Comparison of ENCODE assay signal across 14 cellular contexts in genomic region chr9:77449177-77450092, GRCh38.
DNase-seq lines count a peak whose midpoint lies in the region; ATAC-seq, FAIRE-seq and TF ChIP-seq lines count a peak whose summit lies in the region.
"Had no signal": no experiment of that assay in that cellular context is flagged by ENCODE, and none has a peak within 500 bp of the region (broad histone marks: within the 10 kb centered on the region; RNA-seq: fewer than 3 reads in every experiment).

No MANE protein-coding gene starts in this region.

- peaks cover 10% of the 10 kb centered on the region for H3K4me1 Mint-ChIP-seq in CD8-positive, alpha-beta T cell (ENCODE audit: low read depth)

- H3K9ac ChIP-seq in endothelial cell of umbilical vein (replicated peaks; ENCODE audit: extremely low read depth, insufficient read depth, low read length): no peak overlapping the region

- H3K4me1 ChIP-seq in endothelial cell of umbilical vein (ENCODE audit: control insufficient read depth, extremely low read depth, insufficient read depth, low read length) (no peaks in the 10 kb centered on the region), osteoblast (ENCODE audit: insufficient read depth, low read length) (peaks cover 16% of the 10 kb centered on the region)
- H3K4me1 ChIP-seq in CD8-positive, alpha-beta T cell (ENCODE audit: insufficient read depth, low read length): no peaks in the 10 kb centered on the region
- H3K4me1 ChIP-seq: heart left ventricle had no signal

- H3K4me2 ChIP-seq in endothelial cell of umbilical vein (ENCODE audit: insufficient read depth, low read length) (no peak overlapping the region), osteoblast (ENCODE audit: insufficient read depth, low read length) (peak overlapping the region; percentile 36)

- H3K27me3 ChIP-seq in endothelial cell of umbilical vein (ENCODE audit: control insufficient read depth in 2 of 2, insufficient read depth in 2 of 2, low read length in 2 of 2) (no peaks in the 10 kb centered on the region), osteoblast (ENCODE audit: insufficient read depth, low read length) (no peaks in the 10 kb centered on the region)
- no peaks in the 10 kb centered on the region for H3K27me3 ChIP-seq in CD8-positive, alpha-beta T cell (ENCODE audit: insufficient read depth, low read length)
- H3K27me3 ChIP-seq: heart left ventricle had no signal

- no peaks in the 10 kb centered on the region for H3K9me3 ChIP-seq in endothelial cell of umbilical vein (replicated peaks; ENCODE audit: control insufficient read depth, insufficient read depth, low read length)
- no peaks in the 10 kb centered on the region for H3K9me3 ChIP-seq in osteoblast (ENCODE audit: low read depth, low read length)
- H3K9me3 ChIP-seq in CD8-positive, alpha-beta T cell (ENCODE audit: low read length): no peaks in the 10 kb centered on the region

- CTCF ChIA-PET in endothelial cell of umbilical vein (lab: Charles Lee): interaction anchor here (0.8 to 2.9 kb wide), 5 partner anchors 10 to 302 kb away, joined by 3 to 38 read pairs (median 4); no protein-coding TSS in a partner anchor
- CTCF ChIA-PET in CD8-positive, alpha-beta T cell (lab: Charles Lee): interaction anchor here (0.9 kb wide), 1 partner anchor 9 kb away, joined by 3 read pairs; no protein-coding TSS in a partner anchor

- FAIRE-seq in endothelial cell of umbilical vein (lab: Jason Lieb, UNC): peak; percentile 43

- no peaks in the 10 kb centered on the region for H3K79me2 ChIP-seq in endothelial cell of umbilical vein (ENCODE audit: control insufficient read depth, insufficient read depth, low read length)
- no peaks in the 10 kb centered on the region for H3K79me2 ChIP-seq in osteoblast (ENCODE audit: insufficient read depth, low read length)

- no peaks in the 10 kb centered on the region for H3K36me3 Mint-ChIP-seq in CD8-positive, alpha-beta T cell

- DNase-seq in DMS79 (lab: John Stamatoyannopoulos, UW) (peak; percentile 2), M059J (ENCODE audit: low read depth) (peak; percentile 86), endothelial cell of umbilical vein (ENCODE audit: low read depth, low spot score) (peak; percentile 22), osteoblast (ENCODE audit: insufficient read length, low spot score, missing footprints) (no peak), activated gamma-delta T cell treated with Interleukin-2 at 50 U/mL for 16 hours (no peak), HK-2 (ENCODE audit: unreplicated experiment) (no peak), NAMALWA (ENCODE audit: low spot score) (no peak)
- DNase-seq in CD8-positive, alpha-beta T cell: no peak
- DNase-seq: activated CD4-positive, CD25-positive, alpha-beta regulatory T cell; SHP77 treated with DMSO at 0.1 percent for 48 hours; stimulated activated naive CD4-positive, alpha-beta T cell treated with Interleukin-2 at 50 U/mL for 16 hours had no signal

- no peaks in the 10 kb centered on the region for H3K27me3 Mint-ChIP-seq in CD8-positive, alpha-beta T cell (ENCODE audit: low read depth)
- H3K27me3 Mint-ChIP-seq: dendritic cell treated with granulocyte-macrophage colony-stimulating factor and Interleukin-4, amounts not matched to agents 40 ng/mL and 50 ng/mL, for 4 days had no signal

- POLR2A ChIA-PET in endothelial cell of umbilical vein (lab: Charles Lee): no interaction called here
- POLR2A ChIA-PET in CD8-positive, alpha-beta T cell (lab: Charles Lee): no interaction called here

- H3K4me3 ChIP-seq in endothelial cell of umbilical vein (replicated peaks in 1 of 3; ENCODE audit: insufficient read depth in 1 of 3, low read depth in 1 of 3, low read length in 3 of 3): no peak overlapping the region
- H3K4me3 ChIP-seq in osteoblast (ENCODE audit: insufficient read depth, low read length): no peak overlapping the region
- H3K4me3 ChIP-seq in CD8-positive, alpha-beta T cell (ENCODE audit: low read depth, low read length): no peak overlapping the region
- H3K4me3 ChIP-seq: heart left ventricle had no signal

- TF ChIP-seq CTCF in endothelial cell of umbilical vein (IDR thresholded peaks at IDR 0.05; ENCODE audit: extremely low read depth in 1 of 2, insufficient read depth in 1 of 2, low read depth in 1 of 2, low read length in 2 of 2) (peak in 1 of 2 donors; percentile 7), osteoblast (IDR thresholded peaks at IDR 0.05; ENCODE audit: extremely low read depth, low read depth, low read length) (peak; percentile 16)
- no peak for TF ChIP-seq CTCF in CD8-positive, alpha-beta T cell (IDR thresholded peaks at IDR 0.05)

- no peak overlapping the region for H2AFZ ChIP-seq in endothelial cell of umbilical vein (ENCODE audit: low read depth, low read length)
- no peak overlapping the region for H2AFZ ChIP-seq in osteoblast (ENCODE audit: low read length)

- no peaks in the 10 kb centered on the region for H3K36me3 ChIP-seq in endothelial cell of umbilical vein (ENCODE audit: control insufficient read depth in 2 of 2, extremely low read depth in 1 of 2, insufficient read depth in 2 of 2, low read length in 2 of 2)
- H3K36me3 ChIP-seq in osteoblast (ENCODE audit: insufficient read depth, low read length): no peaks in the 10 kb centered on the region
- H3K36me3 ChIP-seq in CD8-positive, alpha-beta T cell (ENCODE audit: insufficient read depth, low read length): no peaks in the 10 kb centered on the region
- H3K36me3 ChIP-seq: heart left ventricle had no signal

- no peak overlapping the region for H3K4me3 Mint-ChIP-seq in CD8-positive, alpha-beta T cell
- H3K4me3 Mint-ChIP-seq: activated T-helper 1 cell treated with anti-CD3 and anti-CD28 coated beads, Interleukin-12 subunit alpha, Interleukin-12 subunit beta, Interleukin-2, Interleukin-4 antibody, amounts not matched to agents 30 ng/mL and 10 ng/mL and 1 ng/mL, durations not matched to agents 14 hours and 24 hours and 36 hours; dendritic cell treated with granulocyte-macrophage colony-stimulating factor and Interleukin-4, amounts not matched to agents 40 ng/mL and 50 ng/mL, for 4 days had no signal

- dilution Hi-C loops in endothelial cell of umbilical vein (cut with MboI; ENCODE audit: extremely low pct_ligation_motif_present, low sequenced_read_pairs): no loop called here

- H3K27ac Mint-ChIP-seq in CD8-positive, alpha-beta T cell: no peak overlapping the region
- H3K27ac Mint-ChIP-seq: activated T-helper 1 cell treated with anti-CD3 and anti-CD28 coated beads, Interleukin-12 subunit alpha, Interleukin-12 subunit beta, Interleukin-2, Interleukin-4 antibody, amounts not matched to agents 30 ng/mL and 10 ng/mL and 1 ng/mL, durations not matched to agents 14 hours and 24 hours and 36 hours; dendritic cell treated with granulocyte-macrophage colony-stimulating factor and Interleukin-4, amounts not matched to agents 40 ng/mL and 50 ng/mL, for 4 days had no signal

- H3K27ac ChIP-seq in endothelial cell of umbilical vein (ENCODE audit: insufficient read depth, low read depth, low read length): no peak overlapping the region
- H3K27ac ChIP-seq in osteoblast (ENCODE audit: low read depth, low read length): peak overlapping the region; percentile 70
- no peak overlapping the region for H3K27ac ChIP-seq in CD8-positive, alpha-beta T cell (ENCODE audit: low read depth, low read length)
- H3K27ac ChIP-seq: heart left ventricle had no signal

- intact Hi-C loops in endothelial cell of umbilical vein (cut with micrococcal nuclease): loop anchor here (2.0 to 10.0 kb wide), 4 partner anchors 135 to 765 kb away; no protein-coding TSS in a partner anchor
- intact Hi-C loops in CD8-positive, alpha-beta T cell (cut with DNase I, micrococcal nuclease): no loop called here

- TF ChIP-seq POLR2A in endothelial cell of umbilical vein (IDR thresholded peaks at IDR 0.05; ENCODE audit: low read depth, low read length): no peak

- no peaks in the 10 kb centered on the region for H4K20me1 ChIP-seq in endothelial cell of umbilical vein (replicated peaks; ENCODE audit: control insufficient read depth, extremely low read depth, insufficient read depth, low read length)
- H4K20me1 ChIP-seq in osteoblast (ENCODE audit: insufficient read depth, low read length): no peaks in the 10 kb centered on the region

- BruUV-seq in endothelial cell of umbilical vein (replicated peaks; lab: Mats Ljungman, UMichigan): no TSS peak

- no peak for ATAC-seq in CD8-positive, alpha-beta T cell

- no peaks in the 10 kb centered on the region for H3K9me1 ChIP-seq in endothelial cell of umbilical vein (replicated peaks; ENCODE audit: control insufficient read depth, extremely low read depth, insufficient read depth, low read length)

- H3K9me3 Mint-ChIP-seq in CD8-positive, alpha-beta T cell: peaks cover 5% of the 10 kb centered on the region
- H3K9me3 Mint-ChIP-seq: activated T-helper 1 cell treated with anti-CD3 and anti-CD28 coated beads, Interleukin-12 subunit alpha, Interleukin-12 subunit beta, Interleukin-2, Interleukin-4 antibody, amounts not matched to agents 30 ng/mL and 10 ng/mL and 1 ng/mL, durations not matched to agents 14 hours and 24 hours and 36 hours had no signal

TF ChIP-seq in endothelial cell of umbilical vein, 7 proteins besides CTCF, POLR2A, EP300 and RAD21:
- TF ChIP-seq POLR2AphosphoS5 (IDR thresholded peaks at IDR 0.05; ENCODE audit: insufficient read depth, low read depth, low read length) (no peak), GATA2 (IDR thresholded peaks at IDR 0.05; ENCODE audit: insufficient read depth, insufficient read length, low read depth, low read length) (no peak), EZH2 (IDR thresholded peaks at IDR 0.05; ENCODE audit: borderline replicate concordance, low read depth, low read length, severe bottlenecking) (no peak), MYC (IDR thresholded peaks at IDR 0.05; ENCODE audit: low read depth, low read length) (no peak)
TF ChIP-seq in endothelial cell of umbilical vein: peak in this region for 0.

Comparison
In these comparisons a context has a peak if more than half of its experiments do, and no peak if none do; other contexts are left out.
1. DNase-seq: peak in DMS79 (single experiment), M059J (single experiment) and endothelial cell of umbilical vein (single experiment); none in osteoblast (single experiment), activated gamma-delta T cell treated with Interleukin-2 at 50 U/mL for 16 hours (single experiment), HK-2 (single experiment), NAMALWA (single experiment) and CD8-positive, alpha-beta T cell (0 of 7).